Comparison of ENCODE assay signal across 9 cellular contexts in the genomic region with DNA sequence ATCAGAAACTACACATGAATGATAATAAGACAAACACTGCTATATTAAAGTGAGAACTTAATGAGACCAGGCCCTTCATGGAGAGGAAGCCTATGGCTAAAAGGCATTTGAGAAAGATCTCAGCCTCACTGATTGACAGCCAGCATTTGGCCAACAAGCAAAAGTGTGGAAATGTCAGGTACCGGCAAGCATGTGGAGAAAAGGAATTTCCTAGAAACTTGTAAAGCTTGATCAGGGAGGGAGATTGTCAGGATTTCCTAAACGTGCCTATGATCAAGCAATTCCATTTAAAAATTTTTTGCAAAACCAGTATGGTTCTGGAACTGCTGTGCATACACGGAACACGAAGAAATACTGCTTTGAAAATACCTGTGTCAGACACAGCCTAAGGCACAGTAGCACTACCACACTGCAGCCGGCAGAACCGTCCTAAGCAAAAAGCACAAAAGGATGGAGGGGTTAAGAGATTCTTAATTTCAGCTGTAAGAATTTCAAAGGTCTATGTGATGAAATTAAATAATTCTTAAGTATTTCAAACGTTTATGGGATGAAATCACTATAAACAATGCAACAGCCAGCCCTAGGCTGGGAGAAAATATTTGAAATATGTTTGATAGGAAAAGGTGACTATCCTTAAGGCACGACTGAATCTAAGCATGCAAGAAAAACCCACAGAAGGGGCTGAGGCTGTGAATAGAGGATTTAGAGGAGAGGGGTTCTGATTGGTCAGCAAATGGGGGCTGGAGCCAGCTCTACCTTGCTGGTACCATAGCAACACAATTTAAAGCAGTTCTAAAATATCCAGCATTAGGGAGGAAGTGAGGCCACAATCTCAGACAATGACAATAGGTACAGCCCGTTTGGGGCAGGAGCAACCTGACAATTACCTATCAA.
DNase-seq lines count a peak whose midpoint lies in the region; ATAC-seq and TF ChIP-seq lines count a peak whose summit lies in the region.
"Had no signal": no experiment of that assay in that cellular context is flagged by ENCODE, and none has a peak within 500 bp of the region (broad histone marks: within the 10 kb centered on the region; RNA-seq: fewer than 3 reads in every experiment).

No MANE protein-coding gene starts in this region.

- DNase-seq in activated T-cell treated with anti-CD3 and anti-CD28 coated beads, Interleukin-2, amount 50 U/mL, for 72 hours, result no peak
- DNase-seq in activated T-cell treated with anti-CD3 and anti-CD28 coated beads for 4 hours, result no peak
- no peak for DNase-seq in activated CD8-positive, alpha-beta T cell treated with anti-CD3 and anti-CD28 coated beads for 36 hours
- DNase-seq in immature natural killer cell, result no peak
- DNase-seq in thoracic aorta (ENCODE audit: low spot score), result no peak
- DNase-seq in mucosa of descending colon, result no peak
- no peak for DNase-seq in HT-29 (ENCODE audit: low spot score)
- DNase-seq: activated CD8-positive, alpha-beta memory T cell treated with anti-CD3 and anti-CD28 coated beads, Interleukin-2, amount 50 U/mL, for 48 hours had no signal

- intact Hi-C loops in activated CD8-positive, alpha-beta T cell treated with anti-CD3 and anti-CD28 coated beads for 36 hours (cut with micrococcal nuclease), result no loop called here
- intact Hi-C loops in mucosa of descending colon (cut with DNase I, micrococcal nuclease), result no loop called here

- H3K27me3 ChIP-seq in thoracic aorta (replicated peaks; ENCODE audit: insufficient read depth), result no peaks in the 10 kb centered on the region

- H3K4me3 ChIP-seq in thoracic aorta (peak overlapping the region; percentile 98), mucosa of descending colon (no peak overlapping the region)

- H3K27ac ChIP-seq in thoracic aorta, result peak overlapping the region; percentile 86 to 93

- ATAC-seq in activated T-cell treated with anti-CD3 and anti-CD28 coated beads, Interleukin-2, amount 50 U/mL, for 72 hours (replicated peaks in 1 of 2), result no peak
- ATAC-seq in activated CD8-positive, alpha-beta T cell treated with anti-CD3 and anti-CD28 coated beads for 36 hours, result no peak
- ATAC-seq in thoracic aorta (ENCODE audit: insufficient number of reproducible peaks, low FRiP score, low read depth), result no peak
- no peak for ATAC-seq in mucosa of descending colon
- ATAC-seq in GM19351 (IDR thresholded peaks at IDR 0.05; ENCODE audit: unreplicated experiment), result no peak

- no peak for TF ChIP-seq CTCF in activated CD8-positive, alpha-beta T cell treated with anti-CD3 and anti-CD28 coated beads for 36 hours (IDR thresholded peaks at IDR 0.05)
- TF ChIP-seq CTCF in thoracic aorta (IDR thresholded peaks at IDR 0.05), result no peak
- no peak for TF ChIP-seq CTCF in mucosa of descending colon (IDR thresholded peaks at IDR 0.05)

- H3K27me3 Mint-ChIP-seq in activated T-cell treated with anti-CD3 and anti-CD28 coated beads, Interleukin-2, amount 50 U/mL, for 72 hours (ENCODE audit: low read depth), result no peaks in the 10 kb centered on the region
- H3K27me3 Mint-ChIP-seq in activated CD8-positive, alpha-beta T cell treated with anti-CD3 and anti-CD28 coated beads for 36 hours, result peaks cover 2% of the 10 kb centered on the region
- peaks cover 11 to 17% (median 15%) of the 10 kb centered on the region in 3 donors for H3K27me3 Mint-ChIP-seq in immature natural killer cell (ENCODE audit: low read depth in 3 of 3)

- H3K4me1 ChIP-seq in thoracic aorta (ENCODE audit: control insufficient read depth in 1 of 2, low read depth in 2 of 2) (peaks cover 5 to 12% of the 10 kb centered on the region in 2 donors), mucosa of descending colon (ENCODE audit: low read depth) (no peaks in the 10 kb centered on the region)

- peaks cover 0 to 2% of the 10 kb centered on the region in 2 donors for H3K36me3 Mint-ChIP-seq in activated T-cell treated with anti-CD3 and anti-CD28 coated beads, Interleukin-2, amount 50 U/mL, for 72 hours (ENCODE audit: insufficient read depth in 2 of 2)
- peaks cover 2% of the 10 kb centered on the region for H3K36me3 Mint-ChIP-seq in activated CD8-positive, alpha-beta T cell treated with anti-CD3 and anti-CD28 coated beads for 36 hours (ENCODE audit: low read depth)
- no peaks in the 10 kb centered on the region for H3K36me3 Mint-ChIP-seq in immature natural killer cell

- peaks cover 1 to 2% of the 10 kb centered on the region in 2 donors for H3K9me3 Mint-ChIP-seq in activated T-cell treated with anti-CD3 and anti-CD28 coated beads, Interleukin-2, amount 50 U/mL, for 72 hours
- H3K9me3 Mint-ChIP-seq in activated CD8-positive, alpha-beta T cell treated with anti-CD3 and anti-CD28 coated beads for 36 hours, result no peaks in the 10 kb centered on the region
- H3K9me3 Mint-ChIP-seq in immature natural killer cell, result no peaks in the 10 kb centered on the region

- H3K27ac Mint-ChIP-seq in activated T-cell treated with anti-CD3 and anti-CD28 coated beads, Interleukin-2, amount 50 U/mL, for 72 hours, result peak overlapping the region; percentile 61
- H3K27ac Mint-ChIP-seq in activated CD8-positive, alpha-beta T cell treated with anti-CD3 and anti-CD28 coated beads for 36 hours, result no peak overlapping the region
- H3K27ac Mint-ChIP-seq in immature natural killer cell, result peak overlapping the region in 2 of 6 donors; percentile 90 to 98

- H3K9me3 ChIP-seq in thoracic aorta, result no peaks in the 10 kb centered on the region
- H3K9me3 ChIP-seq in mucosa of descending colon, result no peaks in the 10 kb centered on the region

- H3K36me3 ChIP-seq in thoracic aorta (no peaks in the 10 kb centered on the region), mucosa of descending colon (ENCODE audit: low read depth) (no peaks in the 10 kb centered on the region)

- POLR2A ChIA-PET in activated CD8-positive, alpha-beta T cell treated with anti-CD3 and anti-CD28 coated beads for 36 hours (lab: Charles Lee), result interaction anchor here (1.6 kb wide), 1 partner anchor 12 kb away, joined by 5 read pairs; no protein-coding TSS in a partner anchor

- CTCF ChIA-PET in activated CD8-positive, alpha-beta T cell treated with anti-CD3 and anti-CD28 coated beads for 36 hours (lab: Charles Lee), result interaction anchor here (2.5 kb wide), 1 partner anchor 11 kb away, joined by 9 read pairs; no protein-coding TSS in a partner anchor

- peaks cover 29% of the 10 kb centered on the region for H3K4me1 Mint-ChIP-seq in activated T-cell treated with anti-CD3 and anti-CD28 coated beads, Interleukin-2, amount 50 U/mL, for 72 hours (ENCODE audit: low read depth)
- H3K4me1 Mint-ChIP-seq in activated CD8-positive, alpha-beta T cell treated with anti-CD3 and anti-CD28 coated beads for 36 hours (ENCODE audit: low read depth), result peaks cover 28% of the 10 kb centered on the region
- H3K4me1 Mint-ChIP-seq in immature natural killer cell, result peaks cover 34 to 44% of the 10 kb centered on the region in 2 donors

- peak overlapping the region; percentile 86 for H3K4me3 Mint-ChIP-seq in activated T-cell treated with anti-CD3 and anti-CD28 coated beads, Interleukin-2, amount 50 U/mL, for 72 hours
- peak overlapping the region; percentile 88 for H3K4me3 Mint-ChIP-seq in activated CD8-positive, alpha-beta T cell treated with anti-CD3 and anti-CD28 coated beads for 36 hours
- H3K4me3 Mint-ChIP-seq in immature natural killer cell, result peak overlapping the region in 4 of 5 donors; percentile 85 to 96 (median 89)
